Comparison of ENCODE assay signal across 33 cellular contexts in genomic region chr16:29763326-29763725, GRCh38. TPM values are rescaled to one million over a fixed set of nuclear protein-coding genes. Genes with fewer than 3 reads are reported as not detected.
"Had no signal": no experiment of that assay in that cellular context is flagged by ENCODE, and none has a peak within 500 bp of the region (broad histone marks: within the 10 kb centered on the region; RNA-seq: fewer than 3 reads in every experiment).

No MANE protein-coding gene starts in this region.

- H3K9me3 Mint-ChIP-seq: central memory CD8-positive, alpha-beta T cell; dendritic cell treated with granulocyte-macrophage colony-stimulating factor and Interleukin-4, amounts not matched to agents 40 ng/mL and 50 ng/mL, for 4 days; endodermal cell; stimulated activated effector memory CD8-positive, alpha-beta T cell treated with anti-CD3 and anti-CD28 coated beads, Interleukin-12 subunit alpha, Interleukin-12 subunit beta, amount 100 ng/mL, for 72 hours; T-helper 2 cell treated with Interferon-gamma antibody and Interleukin-4, amounts not matched to agents 5 μg/mL and 100 μg/mL, for 36 hours had no signal

- H3K4me1 ChIP-seq: heart left ventricle had no signal

- DNase-seq: activated CD4-positive, alpha-beta T cell treated with anti-CD3 and anti-CD28 coated beads for 48 hours; activated CD4-positive, alpha-beta T cell treated with anti-CD3 and anti-CD28 coated beads, Interleukin-2, amount 50 U/mL, for 48 hours; activated CD8-positive, alpha-beta memory T cell treated with anti-CD3 and anti-CD28 coated beads for 24 hours; activated effector memory CD4-positive, alpha-beta T cell treated with Interleukin-2 at 50 U/mL for 16 hours; activated naive CD4-positive, alpha-beta T cell treated with Interleukin-2 at 50 U/mL for 16 hours; endodermal cell; foreskin fibroblast; heart left ventricle; hypothalamus; left lung; lower lobe of right lung; mesenchymal stem cell; occipital lobe; right lobe of liver; stimulated activated CD4-positive, alpha-beta T cell treated with anti-CD3 and anti-CD28 coated beads, Interleukin-12 subunit alpha, Interleukin-12 subunit beta, amount 100 ng/mL, for 4 hours; stimulated activated CD4-positive, alpha-beta T cell treated with anti-CD3 and anti-CD28 coated beads, Interleukin-4, amount 100 ng/mL, for 24 hours; T-helper 1 cell; transverse colon; WERI-Rb-1 had no signal

- H3K36me3 ChIP-seq: heart left ventricle, left lung, lower lobe of right lung, right lobe of liver, transverse colon, WERI-Rb-1 had no signal

- H3K4me3 Mint-ChIP-seq: activated naive CD8-positive, alpha-beta T cell; central memory CD8-positive, alpha-beta T cell; dendritic cell treated with granulocyte-macrophage colony-stimulating factor and Interleukin-4, amounts not matched to agents 40 ng/mL and 50 ng/mL, for 4 days; endodermal cell; stimulated activated effector memory CD8-positive, alpha-beta T cell treated with anti-CD3 and anti-CD28 coated beads, Interleukin-12 subunit alpha, Interleukin-12 subunit beta, amount 100 ng/mL, for 72 hours; T-helper 2 cell treated with Interferon-gamma antibody and Interleukin-4, amounts not matched to agents 5 μg/mL and 100 μg/mL, for 36 hours had no signal

- H3K27me3 ChIP-seq: left lung, right lobe of liver, transverse colon had no signal

- H3K27me3 Mint-ChIP-seq: activated naive CD8-positive, alpha-beta T cell; central memory CD8-positive, alpha-beta T cell had no signal

- H3K27ac Mint-ChIP-seq: activated naive CD8-positive, alpha-beta T cell; dendritic cell treated with granulocyte-macrophage colony-stimulating factor and Interleukin-4, amounts not matched to agents 40 ng/mL and 50 ng/mL, for 4 days; endodermal cell; stimulated activated effector memory CD8-positive, alpha-beta T cell treated with anti-CD3 and anti-CD28 coated beads, Interleukin-12 subunit alpha, Interleukin-12 subunit beta, amount 100 ng/mL, for 72 hours; T-helper 2 cell treated with Interferon-gamma antibody and Interleukin-4, amounts not matched to agents 5 μg/mL and 100 μg/mL, for 36 hours had no signal

- H3K4me3 ChIP-seq: heart left ventricle, left lung, lower lobe of right lung, mucosa of descending colon, right lobe of liver, skin epidermis, transverse colon had no signal

- H3K9me3 ChIP-seq: heart left ventricle, left lung, lower lobe of right lung, mucosa of descending colon, right lobe of liver, transverse colon had no signal

- H3K36me3 Mint-ChIP-seq: activated naive CD8-positive, alpha-beta T cell; stimulated activated effector memory CD8-positive, alpha-beta T cell treated with anti-CD3 and anti-CD28 coated beads, Interleukin-12 subunit alpha, Interleukin-12 subunit beta, amount 100 ng/mL, for 72 hours had no signal

- H3K27ac ChIP-seq: heart left ventricle, left lung, lower lobe of right lung, right lobe of liver, skin epidermis, WERI-Rb-1 had no signal

- ATAC-seq: activated CD4-positive, CD25-positive, alpha-beta regulatory T cell treated with anti-CD3 and anti-CD28 coated beads, Interleukin-2, amount 50 U/mL, for 24 hours; esophagus mucosa; heart left ventricle; left lung; lower lobe of right lung; mucosa of descending colon; right lobe of liver; stimulated activated effector memory CD8-positive, alpha-beta T cell treated with anti-CD3 and anti-CD28 coated beads, Interleukin-12 subunit alpha, Interleukin-12 subunit beta, amount 100 ng/mL, for 72 hours had no signal

RNA-seq across cellular contexts. Expression of gene ZG16, which starts 14.7 kb away (rescaled TPM):
- total RNA-seq: bronchial epithelial cell, endodermal cell, esophagus mucosa, heart left ventricle, left lung, lower lobe of right lung, myocyte, occipital lobe, renal cortical epithelial cell, temporal lobe had no signal
- polyA plus RNA-seq: neural cell had no signal

RNA-seq across cellular contexts. Expression of gene C16orf54, which starts 17.5 kb away (rescaled TPM):
- total RNA-seq: bronchial epithelial cell, endodermal cell, myocyte, renal cortical epithelial cell, temporal lobe had no signal
- polyA plus RNA-seq: neural cell had no signal

RNA-seq across cellular contexts. Expression of gene PRRT2, which starts 48.7 kb away (rescaled TPM):
- total RNA-seq: bronchial epithelial cell, esophagus mucosa had no signal
